6 cellular contexts compared by ENCODE assay signal in the genomic region with DNA sequence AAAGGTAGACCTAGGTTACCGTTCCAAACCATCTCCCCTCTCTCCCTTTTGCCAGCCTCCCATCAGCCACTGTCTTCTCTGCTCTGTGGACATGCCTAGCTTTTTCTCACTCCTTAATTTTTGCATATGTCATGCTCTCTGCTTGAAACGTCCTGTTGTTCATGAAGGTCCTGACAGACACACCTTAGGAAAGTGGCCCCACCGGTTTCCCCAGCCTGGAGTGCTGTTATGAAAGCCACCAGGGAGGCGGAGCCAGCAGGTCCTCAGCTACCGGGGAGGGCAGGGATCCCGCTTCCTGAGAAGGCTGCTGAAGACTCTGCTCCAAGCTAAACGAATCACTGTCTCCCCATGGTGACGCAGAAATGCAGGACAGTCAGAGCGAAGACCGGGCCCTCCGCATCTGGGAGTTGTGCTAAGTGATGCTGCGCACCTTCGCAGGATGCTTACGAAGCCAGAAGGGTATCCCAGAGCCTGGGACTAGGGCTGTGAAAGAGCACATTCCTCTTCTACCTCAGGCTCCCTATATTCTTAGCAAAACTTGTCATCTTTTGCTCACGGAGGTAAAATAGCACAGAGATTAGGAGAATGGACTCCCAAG. TPM values are rescaled to one million over a fixed set of nuclear protein-coding genes. Genes with fewer than 3 reads are reported as not detected.
DNase-seq lines count a peak whose midpoint lies in the region; ATAC-seq and TF ChIP-seq lines count a peak whose summit lies in the region.

No MANE protein-coding gene starts in this region.

- H3K9me3 Mint-ChIP-seq in HFFc6: no peaks in the 10 kb centered on the region
- H3K9me3 Mint-ChIP-seq in activated CD8-positive, alpha-beta T cell treated with anti-CD3 and anti-CD28 coated beads, Interleukin-2, amount 10 ng/mL, durations not matched to agents 7 days and 5 days (ENCODE audit: insufficient read depth): no peaks in the 10 kb centered on the region

- no peaks in the 10 kb centered on the region for H3K9me3 ChIP-seq in vagina

- H3K4me1 Mint-ChIP-seq in HFFc6 (ENCODE audit: low read depth): peaks cover 24% of the 10 kb centered on the region
- H3K4me1 Mint-ChIP-seq in activated CD8-positive, alpha-beta T cell treated with anti-CD3 and anti-CD28 coated beads, Interleukin-2, amount 10 ng/mL, durations not matched to agents 7 days and 5 days (ENCODE audit: low read depth): peaks cover 36% of the 10 kb centered on the region

- intact Hi-C loops in vagina (cut with DNase I): no loop called here

- H3K27me3 ChIP-seq in vagina: no peaks in the 10 kb centered on the region

- peak overlapping the region; percentile 31 to 33 for H3K4me3 ChIP-seq in vagina

- no peak for DNase-seq in HFFc6
- DNase-seq in activated CD8-positive, alpha-beta T cell treated with anti-CD3 and anti-CD28 coated beads, Interleukin-2, amount 10 ng/mL, durations not matched to agents 7 days and 5 days: peak; percentile 51
- peak; percentile 53 for DNase-seq in kidney tubule cell (ENCODE audit: low spot score)
- no peak for DNase-seq in vagina (ENCODE audit: extremely low spot score in 2 of 2)
- DNase-seq in SKM-1 (lab: John Stamatoyannopoulos, UW; ENCODE audit: unreplicated experiment): no peak

- H3K36me3 Mint-ChIP-seq in HFFc6 (ENCODE audit: low read depth): no peaks in the 10 kb centered on the region
- no peaks in the 10 kb centered on the region for H3K36me3 Mint-ChIP-seq in activated CD8-positive, alpha-beta T cell treated with anti-CD3 and anti-CD28 coated beads, Interleukin-2, amount 10 ng/mL, durations not matched to agents 7 days and 5 days (ENCODE audit: low read depth)

- TF ChIP-seq CTCF in HFFc6 (IDR thresholded peaks at IDR 0.05): peak; percentile 7
- TF ChIP-seq CTCF in vagina (IDR thresholded peaks at IDR 0.05): no peak

- peaks cover 19% of the 10 kb centered on the region for H3K27me3 Mint-ChIP-seq in HFFc6 (ENCODE audit: insufficient read depth)
- H3K27me3 Mint-ChIP-seq in activated CD8-positive, alpha-beta T cell treated with anti-CD3 and anti-CD28 coated beads, Interleukin-2, amount 10 ng/mL, durations not matched to agents 7 days and 5 days (ENCODE audit: low read depth): peaks cover 10% of the 10 kb centered on the region

- peak overlapping the region; percentile 73 for H3K4me3 Mint-ChIP-seq in HFFc6
- peak overlapping the region; percentile 73 for H3K4me3 Mint-ChIP-seq in activated CD8-positive, alpha-beta T cell treated with anti-CD3 and anti-CD28 coated beads, Interleukin-2, amount 10 ng/mL, durations not matched to agents 7 days and 5 days

- peak overlapping the region; percentile 59 for H3K27ac ChIP-seq in vagina

- POLR2A ChIA-PET in activated CD8-positive, alpha-beta T cell treated with anti-CD3 and anti-CD28 coated beads, Interleukin-2, amount 10 ng/mL, durations not matched to agents 7 days and 5 days (lab: Charles Lee): interaction anchor here (0.6 to 2.9 kb wide), 10 partner anchors 11 to 412 kb away, joined by 3 to 24 read pairs (median 5); a partner anchor contains a TSS

- no peak overlapping the region for H3K27ac Mint-ChIP-seq in HFFc6
- peak overlapping the region; percentile 66 for H3K27ac Mint-ChIP-seq in activated CD8-positive, alpha-beta T cell treated with anti-CD3 and anti-CD28 coated beads, Interleukin-2, amount 10 ng/mL, durations not matched to agents 7 days and 5 days

- peaks cover 33% of the 10 kb centered on the region for H3K4me1 ChIP-seq in vagina

- ATAC-seq in activated CD8-positive, alpha-beta T cell treated with anti-CD3 and anti-CD28 coated beads, Interleukin-2, amount 10 ng/mL, durations not matched to agents 7 days and 5 days: peak; percentile 43
- no peak for ATAC-seq in HG02870 (IDR thresholded peaks at IDR 0.05; ENCODE audit: unreplicated experiment)

- no peaks in the 10 kb centered on the region for H3K36me3 ChIP-seq in vagina

- CTCF ChIA-PET in activated CD8-positive, alpha-beta T cell treated with anti-CD3 and anti-CD28 coated beads, Interleukin-2, amount 10 ng/mL, durations not matched to agents 7 days and 5 days (lab: Charles Lee): interaction anchor here (0.7 to 13.6 kb wide), 63 partner anchors 8 to 642 kb away, joined by 3 to 395 read pairs (median 4); a partner anchor contains a TSS

- no peak for TF ChIP-seq POLR2A in vagina (IDR thresholded peaks at IDR 0.05)

RNA-seq across cellular contexts. Expression of a gene that starts 2.3 kb away (rescaled TPM):
- total RNA-seq in HFFc6 (2021; fragmentation: NEBNext Ultra II Directional; extraction: Animal tissue kit (Norgen Biotek cat#: 25700)): not detected
- total RNA-seq in activated CD8-positive, alpha-beta T cell treated with anti-CD3 and anti-CD28 coated beads, Interleukin-2, amount 10 ng/mL, durations not matched to agents 7 days and 5 days: under 1 TPM; 0.34 to 0.39 TPM
- total RNA-seq in vagina: not detected

RNA-seq across cellular contexts. Expression of a gene that starts 10.4 kb away (rescaled TPM):
- 1 to 10 TPM; 1.6 to 3.4 (median 1.9) TPM for total RNA-seq in HFFc6 (2021; fragmentation: NEBNext Ultra II Directional; extraction: Animal tissue kit (Norgen Biotek cat#: 25700))
- 10 to 100 TPM; 14.8 to 15.0 TPM for total RNA-seq in activated CD8-positive, alpha-beta T cell treated with anti-CD3 and anti-CD28 coated beads, Interleukin-2, amount 10 ng/mL, durations not matched to agents 7 days and 5 days
- total RNA-seq in vagina: 2.0 TPM

RNA-seq across cellular contexts. Expression of a gene that starts 23.4 kb away (rescaled TPM):
- not detected for total RNA-seq in HFFc6 (2021; fragmentation: NEBNext Ultra II Directional; extraction: Animal tissue kit (Norgen Biotek cat#: 25700))
- total RNA-seq in activated CD8-positive, alpha-beta T cell treated with anti-CD3 and anti-CD28 coated beads, Interleukin-2, amount 10 ng/mL, durations not matched to agents 7 days and 5 days: under 1 TPM; 0.47 to 0.63 TPM
- 10.1 TPM for total RNA-seq in vagina

RNA-seq across cellular contexts. Expression of a gene that starts 33.8 kb away (rescaled TPM):
- total RNA-seq in HFFc6 (2021; fragmentation: NEBNext Ultra II Directional; extraction: Animal tissue kit (Norgen Biotek cat#: 25700)): 100 to 1,000 TPM; 286 to 382 (median 343) TPM
- total RNA-seq in activated CD8-positive, alpha-beta T cell treated with anti-CD3 and anti-CD28 coated beads, Interleukin-2, amount 10 ng/mL, durations not matched to agents 7 days and 5 days: 100 to 1,000 TPM; 104 to 116 TPM
- total RNA-seq in vagina: 155 TPM

RNA-seq across cellular contexts. Expression of a gene that starts 33.8 kb away (rescaled TPM):
- total RNA-seq in HFFc6 (2021; fragmentation: NEBNext Ultra II Directional; extraction: Animal tissue kit (Norgen Biotek cat#: 25700)): not detected
- not detected for total RNA-seq in activated CD8-positive, alpha-beta T cell treated with anti-CD3 and anti-CD28 coated beads, Interleukin-2, amount 10 ng/mL, durations not matched to agents 7 days and 5 days
- 3.7 TPM for total RNA-seq in vagina

Comparison
In these comparisons a context has a peak if more than half of its experiments do, and no peak if none do; other contexts are left out.
1. DNase-seq: peak in activated CD8-positive, alpha-beta T cell treated with anti-CD3 and anti-CD28 coated beads, Interleukin-2, amount 10 ng/mL, durations not matched to agents 7 days and 5 days (single experiment) and kidney tubule cell (single experiment); none in HFFc6 (single experiment), vagina (0 of 2) and SKM-1 (single experiment).